Comparison of ENCODE assay signal across 18 cellular contexts in the genomic region with DNA sequence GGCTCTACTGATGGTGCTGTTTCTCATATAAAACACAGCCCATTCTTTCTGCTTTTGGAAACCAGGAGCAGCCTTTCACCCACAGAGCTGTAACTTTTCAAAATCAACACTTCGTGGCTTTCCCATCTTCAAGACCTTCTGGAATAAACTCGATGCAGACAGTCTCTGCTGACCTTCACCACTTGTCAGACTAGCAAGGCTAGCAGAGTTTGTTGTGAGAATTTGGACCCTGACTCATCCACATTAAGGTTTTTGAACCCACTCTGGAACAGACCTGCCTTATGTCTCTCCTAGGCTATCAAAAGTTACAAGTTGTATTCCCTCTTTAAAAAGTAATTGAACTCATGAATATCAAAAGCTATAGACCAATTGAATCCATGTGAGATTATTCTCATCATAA.
DNase-seq lines count a peak whose midpoint lies in the region; TF ChIP-seq lines count a peak whose summit lies in the region.
"Had no signal": no experiment of that assay in that cellular context is flagged by ENCODE, and none has a peak within 500 bp of the region (broad histone marks: within the 10 kb centered on the region; RNA-seq: fewer than 3 reads in every experiment).

No MANE protein-coding gene starts in this region.

- H3K27ac ChIP-seq in sigmoid colon = peak overlapping the region in 3 of 4 donors; percentile 7 to 68 (median 31)
- H3K27ac ChIP-seq: C4-2B had no signal

- H3K9ac ChIP-seq in adipocyte (ENCODE audit: low read length) = peak overlapping the region; percentile 39

- no peaks in the 10 kb centered on the region for H3K27me3 ChIP-seq in adipocyte (replicated peaks; ENCODE audit: control insufficient read depth, insufficient read depth, low read length)
- no peaks in the 10 kb centered on the region for H3K27me3 ChIP-seq in sigmoid colon

- TF ChIP-seq CTCF in sigmoid colon (IDR thresholded peaks at IDR 0.05) = no peak

- TF ChIP-seq EP300 in sigmoid colon (IDR thresholded peaks at IDR 0.05) = no peak

- H3K4me1 ChIP-seq in adipocyte (ENCODE audit: control insufficient read depth, insufficient read depth, low read length) (peaks cover 52% of the 10 kb centered on the region), sigmoid colon (peaks cover 0 to 26% (median 19%) of the 10 kb centered on the region in 4 donors)

- no peaks in the 10 kb centered on the region for H3K9me3 ChIP-seq in adipocyte (ENCODE audit: control insufficient read depth, low read length)
- H3K9me3 ChIP-seq in sigmoid colon = no peaks in the 10 kb centered on the region

- H3K36me3 ChIP-seq in adipocyte (ENCODE audit: control insufficient read depth, insufficient read depth, low read length, severe bottlenecking) = no peaks in the 10 kb centered on the region
- H3K36me3 ChIP-seq in sigmoid colon = no peaks in the 10 kb centered on the region

- intact Hi-C loops in sigmoid colon (cut with DNase I) = no loop called here

- no peak for DNase-seq in adipocyte (ENCODE audit: low read depth)
- DNase-seq in islet precursor cell = peak; percentile 73
- no peak for DNase-seq in sigmoid colon
- DNase-seq in dedifferentiated amniotic fluid mesenchymal stem cell (ENCODE audit: extremely low spot score) = no peak
- DNase-seq in germinal center (ENCODE audit: low spot score) = no peak
- no peak for DNase-seq in cerebellum (ENCODE audit: low spot score)
- DNase-seq in NCI-H524 (lab: John Stamatoyannopoulos, UW) = no peak
- DNase-seq: CD8-positive, alpha-beta T cell; DND-41; NCI-H1048; NCI-H1417; NCI-H1694; NCI-H2029 treated with DMSO at 0.1 percent for 48 hours; NCI-H446 treated with DMSO at 0.1 percent for 48 hours; NCI-H526 treated with DMSO at 0.1 percent for 48 hours; RPMI8226; SHP77 had no signal

- no peak for TF ChIP-seq POLR2A in sigmoid colon (IDR thresholded peaks at IDR 0.05)

- 70 to 73% methylated on average over 2 of the region's 2 CpGs for WGBS in sigmoid colon, 2 donors

- H3K4me3 ChIP-seq in adipocyte (ENCODE audit: low read length) = peak overlapping the region; percentile 18
- no peak overlapping the region for H3K4me3 ChIP-seq in sigmoid colon
